In genomic region chr6:12334524-12335130, GRCh38 we compare ENCODE assay signal across 19 cellular contexts.
"Had no signal": no experiment of that assay in that cellular context is flagged by ENCODE, and none has a peak within 500 bp of the region (broad histone marks: within the 10 kb centered on the region; RNA-seq: fewer than 3 reads in every experiment).

No MANE protein-coding gene starts in this region.

- H3K36me3 ChIP-seq: neural progenitor cell, ovary, thyroid gland had no signal

- H3K4me1 ChIP-seq: thyroid gland had no signal

- FAIRE-seq: keratinocyte, urothelium cell line had no signal

- H3K9me3 ChIP-seq: ovary, thyroid gland had no signal

- H2AFZ ChIP-seq: neural progenitor cell had no signal

- H3K4me2 ChIP-seq: neural progenitor cell had no signal

- H3K4me3 ChIP-seq: dorsolateral prefrontal cortex, neural progenitor cell, ovary, thyroid gland had no signal

- ATAC-seq: esophagus mucosa; left lobe of liver; stimulated activated effector memory CD8-positive, alpha-beta T cell treated with anti-CD3 and anti-CD28 coated beads, Interleukin-12 subunit alpha, Interleukin-12 subunit beta, amount 100 ng/mL, for 72 hours had no signal

- DNase-seq: activated CD4-positive, alpha-beta T cell treated with anti-CD3 and anti-CD28 coated beads, Interleukin-2, amount 50 U/mL, for 1 hour; activated CD4-positive, CD25-positive, alpha-beta regulatory T cell; activated CD8-positive, alpha-beta memory T cell treated with anti-CD3 and anti-CD28 coated beads for 24 hours; activated naive CD4-positive, alpha-beta T cell; aorta; dorsolateral prefrontal cortex; endodermal cell; hippocampal formation; mammary epithelial cell; naive B cell; ovary; stimulated activated CD4-positive, alpha-beta T cell treated with anti-CD3 and anti-CD28 coated beads, Interleukin-2, amount 100 ng/mL, for 24 hours; thyroid gland had no signal

- H3K27me3 ChIP-seq: neural progenitor cell, ovary, thyroid gland had no signal

- H3K27ac ChIP-seq: dorsolateral prefrontal cortex, neural progenitor cell, ovary, thyroid gland had no signal
